In the genomic region with DNA sequence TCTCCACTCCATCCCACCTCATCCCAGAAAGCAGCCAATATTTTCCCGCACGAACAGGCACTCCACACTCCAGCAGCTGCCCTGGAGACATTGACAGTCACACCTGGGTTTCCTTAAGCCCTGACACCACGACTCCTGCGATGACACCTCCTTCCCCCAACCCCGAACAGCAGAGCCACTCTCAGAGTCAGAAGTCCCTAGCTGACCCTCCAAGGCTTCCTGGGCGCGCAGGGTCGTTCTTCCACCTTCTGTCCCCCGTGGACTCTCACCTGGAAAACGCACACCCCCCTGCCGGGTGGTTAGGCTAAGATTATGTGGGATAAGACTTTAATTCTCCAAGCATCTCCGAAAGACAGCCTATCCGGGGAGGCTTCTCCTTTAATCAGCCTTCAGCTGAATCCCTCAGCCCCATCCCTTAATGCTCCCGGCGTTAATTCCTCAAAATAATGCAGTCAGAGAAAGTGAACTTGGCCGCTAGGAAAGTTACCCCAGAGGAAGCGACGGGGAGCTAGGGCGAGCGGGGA, we compare ENCODE assay signal across 8 cellular contexts. TPM values are rescaled to one million over a fixed set of nuclear protein-coding genes. Genes with fewer than 3 reads are reported as not detected.
DNase-seq lines count a peak whose midpoint lies in the region; ATAC-seq and TF ChIP-seq lines count a peak whose summit lies in the region.

No MANE protein-coding gene starts in this region.

- no peak for TF ChIP-seq CTCF in GM12865 (IDR thresholded peaks at IDR 0.05; ENCODE audit: insufficient read depth, low read depth, low read length, missing control alignments)

- H3K4me3 ChIP-seq in GM12865 (ENCODE audit: low read depth, low read length) (peak overlapping the region; percentile 74), iPS-18a (ENCODE audit: low read length) (peak overlapping the region; percentile 87), skeletal muscle tissue (ENCODE audit: low read length in 3 of 3) (peak overlapping the region; percentile 50 to 69 (median 60))
- peak overlapping the region; percentile 55 for H3K4me3 ChIP-seq in Jurkat, Clone E6-1 (ENCODE audit: low read length)

- H3K4me1 ChIP-seq in iPS-18a (ENCODE audit: control insufficient read depth, low read depth, low read length): peaks cover 30% of the 10 kb centered on the region
- peaks cover 3 to 35% (median 18%) of the 10 kb centered on the region in 3 donors for H3K4me1 ChIP-seq in skeletal muscle tissue (ENCODE audit: control insufficient read depth in 3 of 3, insufficient read depth in 3 of 3, low read length in 3 of 3)

- H3K4me1 Mint-ChIP-seq in activated naive CD8-positive, alpha-beta T cell (ENCODE audit: low read depth): peaks cover 54% of the 10 kb centered on the region

- H3K27me3 ChIP-seq in iPS-18a (ENCODE audit: control insufficient read depth, insufficient read depth, low read length): peaks cover 28% of the 10 kb centered on the region
- H3K27me3 ChIP-seq in skeletal muscle tissue (ENCODE audit: control insufficient read depth in 3 of 3, insufficient read depth in 3 of 3, low read length in 3 of 3): no peaks in the 10 kb centered on the region

- no peak for DNase-seq in GM12865 (ENCODE audit: low read depth)
- DNase-seq in Jurkat, Clone E6-1 (ENCODE audit: low read depth, low spot score): no peak

- no peaks in the 10 kb centered on the region for H3K27me3 Mint-ChIP-seq in activated naive CD8-positive, alpha-beta T cell

- peak overlapping the region; percentile 92 for H3K4me3 Mint-ChIP-seq in activated naive CD8-positive, alpha-beta T cell

- H3K9me3 ChIP-seq in iPS-18a (ENCODE audit: control insufficient read depth, low read depth, low read length): no peaks in the 10 kb centered on the region
- H3K9me3 ChIP-seq in skeletal muscle tissue (ENCODE audit: control insufficient read depth in 3 of 3, low read length in 3 of 3): no peaks in the 10 kb centered on the region

- no peak for ATAC-seq in GM18861 (IDR thresholded peaks at IDR 0.05; ENCODE audit: unreplicated experiment)
- no peak for ATAC-seq in HG03095 (IDR thresholded peaks at IDR 0.05; ENCODE audit: unreplicated experiment)
- no peak for ATAC-seq in GM18520 (IDR thresholded peaks at IDR 0.05; ENCODE audit: unreplicated experiment)

- H3K27ac ChIP-seq in iPS-18a (ENCODE audit: low read length) (no peak overlapping the region), skeletal muscle tissue (ENCODE audit: low read depth, low read length) (peak overlapping the region; percentile 29)

- no peaks in the 10 kb centered on the region for H3K9me3 Mint-ChIP-seq in activated naive CD8-positive, alpha-beta T cell (ENCODE audit: low read depth)

- H3K9ac ChIP-seq in iPS-18a (ENCODE audit: low read length) (peak overlapping the region; percentile 45), skeletal muscle tissue (ENCODE audit: low read depth in 1 of 3, low read length in 3 of 3) (peak overlapping the region; percentile 0 to 68 (median 55))

- peak overlapping the region; percentile 84 for H3K27ac Mint-ChIP-seq in activated naive CD8-positive, alpha-beta T cell

- H3K36me3 ChIP-seq in iPS-18a (ENCODE audit: control insufficient read depth, low read depth, low read length) (no peaks in the 10 kb centered on the region), skeletal muscle tissue (ENCODE audit: control insufficient read depth in 3 of 3, insufficient read depth in 3 of 3, low read length in 3 of 3) (no peaks in the 10 kb centered on the region)

- peaks cover 3% of the 10 kb centered on the region for H3K36me3 Mint-ChIP-seq in activated naive CD8-positive, alpha-beta T cell

RNA-seq across cellular contexts. Expression of gene DENND11, which starts 1.1 kb away (rescaled TPM):
- 11.9 TPM for polyA plus RNA-seq in Jurkat, Clone E6-1 (2012; ENCODE audit: insufficient read depth, insufficient read length)
- 11.5 TPM for total RNA-seq in skeletal muscle tissue

RNA-seq across cellular contexts. Expression of gene WEE2, which starts 7.2 kb away (rescaled TPM):
- not detected for polyA plus RNA-seq in Jurkat, Clone E6-1 (2012; ENCODE audit: insufficient read depth, insufficient read length)
- not detected for total RNA-seq in skeletal muscle tissue

RNA-seq across cellular contexts. Expression of gene SSBP1, which starts 37.2 kb away (rescaled TPM):
- 445 TPM for polyA plus RNA-seq in Jurkat, Clone E6-1 (2012; ENCODE audit: insufficient read depth, insufficient read length)
- total RNA-seq in skeletal muscle tissue: 101 TPM
